ENCODE assay signal across 1 cellular context in the genomic region with DNA sequence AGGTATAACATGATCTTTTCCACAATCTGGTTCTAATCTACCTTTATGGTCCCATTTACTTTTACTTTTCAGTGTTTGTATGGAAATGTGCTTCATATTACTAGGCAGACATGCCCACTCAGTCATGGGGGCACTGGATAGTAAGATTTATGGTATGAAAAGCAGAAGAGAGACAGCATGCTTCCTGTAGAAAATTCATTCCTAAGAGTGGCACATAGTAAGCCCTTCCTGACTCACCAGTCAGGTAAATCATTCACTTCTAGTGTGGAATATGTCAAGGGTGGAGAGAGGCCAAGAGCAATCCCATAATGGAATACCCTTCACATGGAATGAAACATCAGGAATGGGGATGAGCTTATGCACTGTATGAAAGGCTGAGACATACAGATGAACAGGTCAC.
TF ChIP-seq lines count a peak whose summit lies in the region.

No MANE protein-coding gene starts in this region.

TF ChIP-seq in SK-N-SH, 30 proteins besides CTCF, POLR2A, EP300 and RAD21 (continued from another document):
- TF ChIP-seq JUND (IDR thresholded peaks at IDR 0.05): peak; percentile 46
- TF ChIP-seq, protein P1, sequence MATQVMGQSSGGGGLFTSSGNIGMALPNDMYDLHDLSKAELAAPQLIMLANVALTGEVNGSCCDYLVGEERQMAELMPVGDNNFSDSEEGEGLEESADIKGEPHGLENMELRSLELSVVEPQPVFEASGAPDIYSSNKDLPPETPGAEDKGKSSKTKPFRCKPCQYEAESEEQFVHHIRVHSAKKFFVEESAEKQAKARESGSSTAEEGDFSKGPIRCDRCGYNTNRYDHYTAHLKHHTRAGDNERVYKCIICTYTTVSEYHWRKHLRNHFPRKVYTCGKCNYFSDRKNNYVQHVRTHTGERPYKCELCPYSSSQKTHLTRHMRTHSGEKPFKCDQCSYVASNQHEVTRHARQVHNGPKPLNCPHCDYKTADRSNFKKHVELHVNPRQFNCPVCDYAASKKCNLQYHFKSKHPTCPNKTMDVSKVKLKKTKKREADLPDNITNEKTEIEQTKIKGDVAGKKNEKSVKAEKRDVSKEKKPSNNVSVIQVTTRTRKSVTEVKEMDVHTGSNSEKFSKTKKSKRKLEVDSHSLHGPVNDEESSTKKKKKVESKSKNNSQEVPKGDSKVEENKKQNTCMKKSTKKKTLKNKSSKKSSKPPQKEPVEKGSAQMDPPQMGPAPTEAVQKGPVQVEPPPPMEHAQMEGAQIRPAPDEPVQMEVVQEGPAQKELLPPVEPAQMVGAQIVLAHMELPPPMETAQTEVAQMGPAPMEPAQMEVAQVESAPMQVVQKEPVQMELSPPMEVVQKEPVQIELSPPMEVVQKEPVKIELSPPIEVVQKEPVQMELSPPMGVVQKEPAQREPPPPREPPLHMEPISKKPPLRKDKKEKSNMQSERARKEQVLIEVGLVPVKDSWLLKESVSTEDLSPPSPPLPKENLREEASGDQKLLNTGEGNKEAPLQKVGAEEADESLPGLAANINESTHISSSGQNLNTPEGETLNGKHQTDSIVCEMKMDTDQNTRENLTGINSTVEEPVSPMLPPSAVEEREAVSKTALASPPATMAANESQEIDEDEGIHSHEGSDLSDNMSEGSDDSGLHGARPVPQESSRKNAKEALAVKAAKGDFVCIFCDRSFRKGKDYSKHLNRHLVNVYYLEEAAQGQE (IDR thresholded peaks at IDR 0.05; ENCODE audit: low read depth, low read length): no peak
- TF ChIP-seq, protein P2, sequence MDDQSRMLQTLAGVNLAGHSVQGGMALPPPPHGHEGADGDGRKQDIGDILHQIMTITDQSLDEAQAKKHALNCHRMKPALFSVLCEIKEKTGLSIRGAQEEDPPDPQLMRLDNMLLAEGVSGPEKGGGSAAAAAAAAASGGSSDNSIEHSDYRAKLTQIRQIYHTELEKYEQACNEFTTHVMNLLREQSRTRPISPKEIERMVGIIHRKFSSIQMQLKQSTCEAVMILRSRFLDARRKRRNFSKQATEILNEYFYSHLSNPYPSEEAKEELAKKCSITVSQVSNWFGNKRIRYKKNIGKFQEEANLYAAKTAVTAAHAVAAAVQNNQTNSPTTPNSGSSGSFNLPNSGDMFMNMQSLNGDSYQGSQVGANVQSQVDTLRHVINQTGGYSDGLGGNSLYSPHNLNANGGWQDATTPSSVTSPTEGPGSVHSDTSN (IDR thresholded peaks at IDR 0.05): peak; percentile 91
- TF ChIP-seq MEF2A (IDR thresholded peaks at IDR 0.05; ENCODE audit: borderline replicate concordance, low read depth): no peak
- no peak for TF ChIP-seq CHD2 (IDR thresholded peaks at IDR 0.05; ENCODE audit: low read length, partially characterized antibody)
- no peak for TF ChIP-seq NRF1 (IDR thresholded peaks at IDR 0.05; ENCODE audit: low read depth, low read length)
- TF ChIP-seq TEAD4 (IDR thresholded peaks at IDR 0.05; ENCODE audit: borderline replicate concordance, insufficient read depth): peak; percentile 55; the same call in 1 of the 2 replicates
- no peak for TF ChIP-seq FOXJ3 (CRISPR knock-in tag; IDR thresholded peaks at IDR 0.05)
- TF ChIP-seq NFIC (IDR thresholded peaks at IDR 0.05; ENCODE audit: borderline replicate concordance): no peak; the same call in none of the 2 replicates
- peak; percentile 52; the same call in 1 of the 2 replicates for TF ChIP-seq FOSL2 (IDR thresholded peaks at IDR 0.05; ENCODE audit: borderline replicate concordance, low read depth)
- TF ChIP-seq, protein P3, sequence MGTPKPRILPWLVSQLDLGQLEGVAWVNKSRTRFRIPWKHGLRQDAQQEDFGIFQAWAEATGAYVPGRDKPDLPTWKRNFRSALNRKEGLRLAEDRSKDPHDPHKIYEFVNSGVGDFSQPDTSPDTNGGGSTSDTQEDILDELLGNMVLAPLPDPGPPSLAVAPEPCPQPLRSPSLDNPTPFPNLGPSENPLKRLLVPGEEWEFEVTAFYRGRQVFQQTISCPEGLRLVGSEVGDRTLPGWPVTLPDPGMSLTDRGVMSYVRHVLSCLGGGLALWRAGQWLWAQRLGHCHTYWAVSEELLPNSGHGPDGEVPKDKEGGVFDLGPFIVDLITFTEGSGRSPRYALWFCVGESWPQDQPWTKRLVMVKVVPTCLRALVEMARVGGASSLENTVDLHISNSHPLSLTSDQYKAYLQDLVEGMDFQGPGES (IDR thresholded peaks at IDR 0.05; ENCODE audit: low read depth, low read length): no peak
- peak; percentile 82 for TF ChIP-seq TCF12 (IDR thresholded peaks at IDR 0.05)
- TF ChIP-seq FOXM1 (IDR thresholded peaks at IDR 0.05; ENCODE audit: low read depth): no peak
- TF ChIP-seq, protein P4, sequence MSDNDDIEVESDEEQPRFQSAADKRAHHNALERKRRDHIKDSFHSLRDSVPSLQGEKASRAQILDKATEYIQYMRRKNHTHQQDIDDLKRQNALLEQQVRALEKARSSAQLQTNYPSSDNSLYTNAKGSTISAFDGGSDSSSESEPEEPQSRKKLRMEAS (IDR thresholded peaks at IDR 0.05; ENCODE audit: low read depth): 0 out of 2 replicates have a peak, but pooled peaks have one; percentile 33
- peak; percentile 40; the same call in 1 of the 2 replicates for TF ChIP-seq POLR2AphosphoS5 (IDR thresholded peaks at IDR 0.05; ENCODE audit: low read depth, low read length)
- TF ChIP-seq MXI1 (IDR thresholded peaks at IDR 0.05; ENCODE audit: low read depth, low read length): no peak
